21 cellular contexts compared by ENCODE assay signal in genomic region chr12:87511371-87511770, GRCh38.
A peak's percentile ranks its signal among the peaks of the same experiment; 100 is the strongest.
DNase-seq lines count a peak whose midpoint lies in the region; ATAC-seq and TF ChIP-seq lines count a peak whose summit lies in the region.
"Had no signal": no experiment of that assay in that cellular context is flagged by ENCODE, and none has a peak within 500 bp of the region (broad histone marks: within the 10 kb centered on the region; RNA-seq: fewer than 3 reads in every experiment).

No MANE protein-coding gene starts in this region.

- 14% methylated on average over 3 of the region's 3 CpGs for WGBS in mammary epithelial cell (ENCODE audit: low coverage, missing lambda C conversion rate)
- WGBS in testis, 2 donors, result 58 to 67% methylated on average over 3 of the region's 3 CpGs

- H3K27me3 ChIP-seq in mammary epithelial cell (ENCODE audit: insufficient read depth, low read length), result no peaks in the 10 kb centered on the region
- H3K27me3 ChIP-seq in Peyer's patch, result no peaks in the 10 kb centered on the region
- H3K27me3 ChIP-seq in testis, result no peaks in the 10 kb centered on the region
- H3K27me3 ChIP-seq: SJSA1 had no signal

- H3K9me3 ChIP-seq in mammary epithelial cell (replicated peaks; ENCODE audit: insufficient read depth, low read length) (peaks cover 2% of the 10 kb centered on the region), Peyer's patch (no peaks in the 10 kb centered on the region), testis (no peaks in the 10 kb centered on the region)
- H3K9me3 ChIP-seq: SJSA1 had no signal

- CTCF ChIA-PET in mammary epithelial cell (lab: Charles Lee; ENCODE audit: low non-redundant PET), result no interaction called here
- CTCF ChIA-PET in MCF 10A (lab: Yijun Ruan, JAX), result no interaction called here

- BruUV-seq in mammary epithelial cell (replicated peaks; lab: Mats Ljungman, UMichigan) (no TSS peak), MCF 10A (replicated peaks; lab: Mats Ljungman, UMichigan) (no TSS peak)

- H4K20me1 ChIP-seq in mammary epithelial cell (ENCODE audit: insufficient read depth, low read length), result no peaks in the 10 kb centered on the region

- TF ChIP-seq CTCF in mammary epithelial cell (conservative IDR thresholded peaks at IDR 0.05 in 1 of 2, IDR thresholded peaks at IDR 0.05 in 1 of 2; ENCODE audit: extremely low read depth in 1 of 2, insufficient read depth in 1 of 2, low read depth in 1 of 2, low read length in 2 of 2) (no peak), MCF 10A (IDR thresholded peaks at IDR 0.05; ENCODE audit: unreplicated experiment) (no peak), epithelial cell of esophagus (IDR thresholded peaks at IDR 0.05; ENCODE audit: insufficient read depth, low read depth, low read length, missing control alignments) (no peak), Peyer's patch (IDR thresholded peaks at IDR 0.05) (no peak), testis (IDR thresholded peaks at IDR 0.05) (no peak)

- no peaks in the 10 kb centered on the region for H3K4me1 Mint-ChIP-seq in MCF 10A (ENCODE audit: insufficient read depth, unreplicated experiment)

- H3K4me1 ChIP-seq in mammary epithelial cell (ENCODE audit: insufficient read depth, low read length), result peaks cover 10% of the 10 kb centered on the region
- no peaks in the 10 kb centered on the region for H3K4me1 ChIP-seq in Peyer's patch
- H3K4me1 ChIP-seq in testis, result no peaks in the 10 kb centered on the region
- H3K4me1 ChIP-seq: SJSA1 had no signal

- H3K79me2 ChIP-seq in mammary epithelial cell (ENCODE audit: insufficient read depth, low read length), result no peaks in the 10 kb centered on the region

- H3K27ac Mint-ChIP-seq in MCF 10A (ENCODE audit: low read depth, unreplicated experiment), result no peak overlapping the region

- no peak overlapping the region for H3K27ac ChIP-seq in mammary epithelial cell (ENCODE audit: insufficient read depth, low read depth, low read length)
- no peak overlapping the region for H3K27ac ChIP-seq in Peyer's patch
- no peak overlapping the region for H3K27ac ChIP-seq in testis
- H3K27ac ChIP-seq: PC-9, SJSA1 had no signal

- TF ChIP-seq POLR2A in Peyer's patch (IDR thresholded peaks at IDR 0.05), result no peak
- TF ChIP-seq POLR2A in testis (IDR thresholded peaks at IDR 0.05), result no peak

- no peaks in the 10 kb centered on the region for H3K36me3 Mint-ChIP-seq in MCF 10A (ENCODE audit: insufficient read depth, unreplicated experiment)

- POLR2A ChIA-PET in MCF 10A (lab: Yijun Ruan, JAX), result interaction anchor here (0.5 to 1.0 kb wide), 2 partner anchors 22 to 39 kb away, joined by 3 to 4 read pairs; no protein-coding TSS in a partner anchor

- H3K9ac ChIP-seq in mammary epithelial cell (ENCODE audit: insufficient read depth, low read length), result no peak overlapping the region

- no peak for ATAC-seq in GM18858 (IDR thresholded peaks at IDR 0.05; ENCODE audit: unreplicated experiment)

- no peak overlapping the region for H3K4me3 ChIP-seq in mammary epithelial cell (replicated peaks in 1 of 3; ENCODE audit: insufficient read depth in 1 of 3, low read depth in 2 of 3, low read length in 3 of 3)
- no peak overlapping the region for H3K4me3 ChIP-seq in epithelial cell of esophagus (ENCODE audit: low read length)
- H3K4me3 ChIP-seq in Peyer's patch, result no peak overlapping the region
- no peak overlapping the region for H3K4me3 ChIP-seq in testis
- H3K4me3 ChIP-seq: PC-9, SJSA1 had no signal

- peaks cover 7% of the 10 kb centered on the region for H3K9me3 Mint-ChIP-seq in MCF 10A (ENCODE audit: unreplicated experiment)

- DNase-seq in mammary epithelial cell (peak; percentile 29), MCF 10A (ENCODE audit: unreplicated experiment) (no peak), epithelial cell of esophagus (ENCODE audit: low read depth) (peak; percentile 37), iris pigment epithelial cell (ENCODE audit: low read depth) (peak; percentile 33), Peyer's patch (no peak), testis (no peak)
- DNase-seq in stimulated activated CD4-positive, alpha-beta T cell treated with anti-CD3 and anti-CD28 coated beads, Interleukin-4, amount 100 ng/mL, for 4 hours, result no peak
- DNase-seq: 8988T, DMS153, KBM-7, MM.1S, NCI-H1417, NCI-H1694, NCI-H2029 treated with DMSO at 0.1 percent for 48 hours, NCI-H2227 treated with DMSO at 0.1 percent for 48 hours, NCI-H526 treated with DMSO at 0.1 percent for 48 hours, PC-9, Right ventricle myocardium superior, RPMI8226 had no signal

- no peak overlapping the region for H3K4me3 Mint-ChIP-seq in MCF 10A (ENCODE audit: unreplicated experiment)

- dilution Hi-C loops in mammary epithelial cell (cut with HindIII; ENCODE audit: low sequenced_read_pairs), result no loop called here

- no peaks in the 10 kb centered on the region for H3K27me3 Mint-ChIP-seq in MCF 10A (ENCODE audit: insufficient read depth, unreplicated experiment)

- H3K36me3 ChIP-seq in mammary epithelial cell (ENCODE audit: insufficient read depth, low read length) (no peaks in the 10 kb centered on the region), Peyer's patch (no peaks in the 10 kb centered on the region), testis (ENCODE audit: low read depth, missing control alignments) (no peaks in the 10 kb centered on the region)
- H3K36me3 ChIP-seq: SJSA1 had no signal

- H3K4me2 ChIP-seq in mammary epithelial cell (ENCODE audit: insufficient read depth, low read depth, low read length), result no peak overlapping the region
- H3K4me2 ChIP-seq: PC-9 had no signal

- intact Hi-C loops in mammary epithelial cell (cut with micrococcal nuclease), result no loop called here
- intact Hi-C loops in MCF 10A (cut with micrococcal nuclease), result no loop called here
- intact Hi-C loops in testis (cut with DNase I; ENCODE audit: low total_unique reads), result no loop called here

- H2AFZ ChIP-seq in mammary epithelial cell (ENCODE audit: low read depth, low read length), result peak overlapping the region; percentile 49
- H2AFZ ChIP-seq: PC-9 had no signal

- in situ Hi-C loops in mammary epithelial cell (cut with MboI; ENCODE audit: low sequenced_read_pairs in 2 of 2), result no loop called here

Comparison
In these comparisons a context has a peak if more than half of its experiments do, and no peak if none do; other contexts are left out.
1. DNase-seq: peak in mammary epithelial cell (single experiment), epithelial cell of esophagus (single experiment) and iris pigment epithelial cell (single experiment); none in MCF 10A (single experiment), Peyer's patch (0 of 3), stimulated activated CD4-positive, alpha-beta T cell treated with anti-CD3 and anti-CD28 coated beads, Interleukin-4, amount 100 ng/mL, for 4 hours (0 of 2) and testis (single experiment).